ENCODE assay signal across 8 cellular contexts in genomic region chr2:195660265-195660890, GRCh38. TPM values are rescaled to one million over a fixed set of nuclear protein-coding genes. Genes with fewer than 3 reads are reported as not detected.
DNase-seq lines count a peak whose midpoint lies in the region; ATAC-seq, FAIRE-seq and TF ChIP-seq lines count a peak whose summit lies in the region.

No MANE protein-coding gene starts in this region.

- no TSS peak for BruUV-seq in HepG2 (replicated peaks; lab: Mats Ljungman, UMichigan)

- no peak for ATAC-seq in HepG2
- no peak for ATAC-seq in GM21390 (IDR thresholded peaks at IDR 0.05; ENCODE audit: unreplicated experiment)

- H3K27ac ChIP-seq in VCaP = peak overlapping the region; percentile 99
- H3K27ac ChIP-seq in breast epithelium = peak overlapping the region in 1 of 2 donors; percentile 99
- no peak overlapping the region for H3K27ac ChIP-seq in HepG2 (ENCODE audit: extremely low read length, insufficient read depth, low read length)

- CTCF ChIA-PET in HepG2 (lab: Yijun Ruan, JAX; ENCODE audit: low intra/inter-chr PET ratio, low total read pairs) = interaction anchor here (1.9 kb wide), 1 partner anchor 162 kb away, joined by 17 read pairs; no protein-coding TSS in a partner anchor

- H3K4me3 ChIP-seq in breast epithelium = peak overlapping the region in 2 of 3 donors; percentile 87 to 100
- no peak overlapping the region for H3K4me3 ChIP-seq in HepG2 (replicated peaks in 1 of 3; ENCODE audit: insufficient read depth in 1 of 3, low read depth in 2 of 3, low read length in 3 of 3)

- DNase-seq in SKM-1 treated with dmso at 0.1 percent for 144 hours (lab: John Stamatoyannopoulos, UW; ENCODE audit: unreplicated experiment) (peak; percentile 47), SKM-1 (lab: John Stamatoyannopoulos, UW; ENCODE audit: unreplicated experiment) (no peak), NCI-H1694 (lab: John Stamatoyannopoulos, UW) (peak; percentile 80), breast epithelium (ENCODE audit: low spot score in 2 of 2) (peak; percentile 43 to 55), HepG2 (ENCODE audit: low spot score) (peak; percentile 65)
- peak; percentile 52 to 80 (median 53) for DNase-seq in stimulated activated CD4-positive, alpha-beta T cell treated with anti-CD3 and anti-CD28 coated beads, TNF-alpha, amount 100 ng/mL, for 24 hours (ENCODE audit: low read depth in 3 of 3)

- intact Hi-C loops in breast epithelium (cut with DNase I; ENCODE audit: low total_unique reads) (no loop called here), HepG2 (cut with micrococcal nuclease; ENCODE audit: unreplicated experiment) (loop anchor here (1.0 kb wide), 2 partner anchors 84 to 162 kb away; no protein-coding TSS in a partner anchor)

- H4K20me1 ChIP-seq in HepG2 (ENCODE audit: insufficient read depth, low read length) = peaks cover 21% of the 10 kb centered on the region

- 51% methylated on average over 5 of the region's 5 CpGs for WGBS in HepG2 (ENCODE audit: low lambda C conversion rate)

- H3K4me1 ChIP-seq in breast epithelium = peaks cover 0 to 4% of the 10 kb centered on the region in 2 donors
- peaks cover 32% of the 10 kb centered on the region for H3K4me1 ChIP-seq in HepG2 (ENCODE audit: insufficient read depth, low read length)

- TF ChIP-seq CTCF in VCaP (conservative IDR thresholded peaks at IDR 0.05) (peak; percentile 85), breast epithelium (IDR thresholded peaks at IDR 0.05) (peak; percentile 55 to 74 (median 72)), HepG2 (CRISPR knock-in tag; IDR thresholded peaks at IDR 0.05) (peak; percentile 77)

- no peaks in the 10 kb centered on the region for H3K9me3 ChIP-seq in breast epithelium
- no peaks in the 10 kb centered on the region for H3K9me3 ChIP-seq in HepG2 (ENCODE audit: low read length)

- TF ChIP-seq EP300 in HepG2 (IDR thresholded peaks at IDR 0.05; ENCODE audit: low read depth in 2 of 2, low read length in 2 of 2) = no peak
- TF ChIP-seq EP300 in HepG2 (CRISPR knock-in tag; IDR thresholded peaks at IDR 0.05; ENCODE audit: borderline replicate concordance) = no peak

- no peaks in the 10 kb centered on the region for H3K27me3 ChIP-seq in breast epithelium
- no peaks in the 10 kb centered on the region for H3K27me3 ChIP-seq in HepG2 (ENCODE audit: control insufficient read depth in 1 of 2, insufficient read depth in 2 of 2, low read length in 2 of 2)

- no peaks in the 10 kb centered on the region for H3K36me3 ChIP-seq in breast epithelium
- H3K36me3 ChIP-seq in HepG2 (replicated peaks in 1 of 2; ENCODE audit: control insufficient read depth in 1 of 2, insufficient read depth in 2 of 2, low read length in 2 of 2) = no peaks in the 10 kb centered on the region

- H3K4me2 ChIP-seq in HepG2 (ENCODE audit: low read depth, low read length) = peak overlapping the region; percentile 81; the same call in 1 of the 2 replicates

- TF ChIP-seq RAD21 in HepG2 (CRISPR knock-in tag; IDR thresholded peaks at IDR 0.05) = peak; percentile 72

- H2AFZ ChIP-seq in HepG2 (ENCODE audit: low read length) = no peak overlapping the region

- TF ChIP-seq POLR2A in breast epithelium (IDR thresholded peaks at IDR 0.05) (no peak), HepG2 (IDR thresholded peaks at IDR 0.05; ENCODE audit: insufficient read depth in 1 of 2, low read depth in 2 of 2, low read length in 2 of 2) (no peak)

- H3K9ac ChIP-seq in HepG2 (ENCODE audit: insufficient read depth, low read depth, low read length) = no peak overlapping the region

- in situ Hi-C loops in HepG2 (cut with HindIII; ENCODE audit: extremely low pct_ligation_motif_present, low pct_unique_long_range_greater_than_20kb) = no loop called here

- POLR2A ChIA-PET in HepG2 (lab: Yijun Ruan, JAX) = no interaction called here

- peaks cover 15% of the 10 kb centered on the region for H3K79me2 ChIP-seq in HepG2 (ENCODE audit: insufficient read depth, low read length)

- no peak for FAIRE-seq in HepG2 (lab: Jason Lieb, UNC)

TF ChIP-seq in HepG2, 621 proteins besides CTCF, POLR2A, EP300 and RAD21 (continues in another document):
- 0 out of 2 replicates have a peak, but pooled peaks have one; percentile 2 for TF ChIP-seq BRF2 (CRISPR knock-in tag; IDR thresholded peaks at IDR 0.05)
- peak; percentile 70 for TF ChIP-seq STAG1 (CRISPR knock-in tag; IDR thresholded peaks at IDR 0.05)
- TF ChIP-seq ZNF770 (CRISPR knock-in tag; IDR thresholded peaks at IDR 0.05) = no peak
- no peak for TF ChIP-seq ZNF468 (CRISPR knock-in tag; IDR thresholded peaks at IDR 0.05)
- 0 out of 2 replicates have a peak, but pooled peaks have one; percentile 11 for TF ChIP-seq SAP130 (CRISPR knock-in tag; IDR thresholded peaks at IDR 0.05; ENCODE audit: low read depth)
- TF ChIP-seq THAP11 (CRISPR knock-in tag; IDR thresholded peaks at IDR 0.05) = 0 out of 2 replicates have a peak, but pooled peaks have one; percentile 22
- TF ChIP-seq SOX6 (IDR thresholded peaks at IDR 0.05) = no peak
- TF ChIP-seq SOX6 (CRISPR knock-in tag; IDR thresholded peaks at IDR 0.05) = no peak
- TF ChIP-seq UBTF (CRISPR knock-in tag; IDR thresholded peaks at IDR 0.05) = no peak
- 0 out of 2 replicates have a peak, but pooled peaks have one; percentile 36 for TF ChIP-seq SMAD3 (CRISPR knock-in tag; IDR thresholded peaks at IDR 0.05)
- 0 out of 2 replicates have a peak, but pooled peaks have one; percentile 3 for TF ChIP-seq NFE2L2 (IDR thresholded peaks at IDR 0.05; ENCODE audit: low read length)

RNA-seq across cellular contexts. Expression of gene SLC39A10, which starts 3.4 kb away (rescaled TPM):
- total RNA-seq in breast epithelium (10 to 100 TPM; 16.3 to 31.5 (median 25.8) TPM), HepG2 (2016; rRNA removed; fragmentation: Illumina TruSeq; extraction: Trizol) (7.2 and 13.2 TPM in 2 replicates)
- total RNA-seq in HepG2 (2016; cell fraction: cytosol; rRNA removed; fragmentation: Illumina TruSeq; extraction: Trizol; ENCODE audit: low read depth) = 2.7 and 4.0 TPM in 2 replicates
- 7.2 and 12.7 TPM in 2 replicates for total RNA-seq in HepG2 (2016; cell fraction: insoluble cytoplasmic fraction; rRNA removed; fragmentation: Illumina TruSeq; extraction: Trizol)
- total RNA-seq in HepG2 (2016; cell fraction: membrane; rRNA removed; fragmentation: Illumina TruSeq; extraction: Trizol) = 3.5 and 4.7 TPM in 2 replicates
- 17.2 and 19.6 TPM in 2 replicates for total RNA-seq in HepG2 (2016; cell fraction: nucleus; rRNA removed; fragmentation: Illumina TruSeq; extraction: Trizol)
- 21.0 and 21.3 TPM in 2 replicates for polyA plus RNA-seq in HepG2 (2011; rRNA removed)
- 8.3 and 17.1 TPM in 2 replicates for polyA plus RNA-seq in HepG2 (2011; cell fraction: cytosol; rRNA removed)
- 9.1 and 12.0 TPM in 2 replicates for polyA plus RNA-seq in HepG2 (2011; cell fraction: nucleus; rRNA removed)
- 22.8 and 23.0 TPM in 2 replicates for polyA plus RNA-seq in HepG2 (2012)
- polyA plus RNA-seq in HepG2 (2016; cell fraction: cytosol; fragmentation: Illumina TruSeq; extraction: Trizol; ENCODE audit: low read depth) = 0.12 and 0.20 TPM in 2 replicates
- polyA plus RNA-seq in HepG2 (2016; cell fraction: insoluble cytoplasmic fraction; fragmentation: Illumina TruSeq; extraction: Trizol; ENCODE audit: low read depth) = 3.7 and 3.8 TPM in 2 replicates
- 1.0 and 1.3 TPM in 2 replicates for polyA plus RNA-seq in HepG2 (2016; cell fraction: membrane; fragmentation: Illumina TruSeq; extraction: Trizol; ENCODE audit: low read depth)
- 11.1 TPM in 2 replicates for polyA plus RNA-seq in HepG2 (2016; cell fraction: nucleus; fragmentation: Illumina TruSeq; extraction: Trizol; ENCODE audit: insufficient read depth, low read depth)
- polyA minus RNA-seq in HepG2 (2011; rRNA and poly(A)+ RNA removed; ENCODE audit: low replicate concordance) = 53.0 and 116 TPM in 2 replicates
- polyA minus RNA-seq in HepG2 (2011; cell fraction: cytosol; rRNA and poly(A)+ RNA removed) = 43.8 and 58.0 TPM in 2 replicates
- 52.9 and 81.2 TPM in 2 replicates for polyA minus RNA-seq in HepG2 (2011; cell fraction: nucleus; rRNA and poly(A)+ RNA removed)

Comparison
In these comparisons a context has a peak if more than half of its experiments do, and no peak if none do; other contexts are left out.
1. H3K4me3 ChIP-seq: peak in breast epithelium (2 of 3); none in HepG2 (0 of 3).
2. Peak in every context shown above with its lines, with median percentiles within 50 percentile points of each other: CTCF ChIP-seq.